ENCODE assay signal across 1 cellular context in genomic region chr4:73409978-73410588, GRCh38.
TF ChIP-seq lines count a peak whose summit lies in the region.

No MANE protein-coding gene starts in this region.

TF ChIP-seq in GM23338, 12 proteins besides CTCF, POLR2A, EP300 and RAD21:
- TF ChIP-seq ZNF462 (CRISPR knock-in tag; IDR thresholded peaks at IDR 0.05) (no peak), EZH2 (IDR thresholded peaks at IDR 0.05; ENCODE audit: low read depth, unreplicated experiment) (no peak), ZNF331 (CRISPR knock-in tag; IDR thresholded peaks at IDR 0.05; ENCODE audit: low read depth) (no peak), JUNB (IDR thresholded peaks at IDR 0.05; ENCODE audit: unreplicated experiment) (no peak)
